ENCODE assay signal across 13 cellular contexts in the genomic region with DNA sequence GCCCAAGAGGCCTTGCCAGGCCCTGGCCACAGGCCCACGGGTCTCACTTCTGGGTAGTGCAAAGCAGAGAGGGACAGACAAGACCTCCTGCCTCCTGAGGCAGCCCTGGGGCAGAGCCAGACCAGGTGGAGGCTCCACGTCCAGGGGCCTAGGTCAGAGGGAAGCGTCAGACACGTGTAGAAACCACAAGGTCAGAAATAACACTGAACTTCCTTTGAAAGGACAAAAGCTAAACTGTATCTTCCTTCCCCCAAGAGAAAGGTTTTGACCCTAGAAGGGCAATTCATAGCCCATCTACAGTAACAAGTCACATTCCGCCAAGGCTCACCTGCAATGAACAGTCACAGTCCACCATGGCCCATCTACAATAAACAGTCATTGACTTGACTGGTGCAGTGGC. TPM values are rescaled to one million over a fixed set of nuclear protein-coding genes. Genes with fewer than 3 reads are reported as not detected.
DNase-seq lines count a peak whose midpoint lies in the region; ATAC-seq lines count a peak whose summit lies in the region.
"Had no signal": no experiment of that assay in that cellular context is flagged by ENCODE, and none has a peak within 500 bp of the region (broad histone marks: within the 10 kb centered on the region; RNA-seq: fewer than 3 reads in every experiment).

No MANE protein-coding gene starts in this region.

- H3K9ac ChIP-seq in neuronal stem cell (ENCODE audit: low read depth, low read length, poor library complexity) = no peak overlapping the region

- H2BK15ac ChIP-seq in neuronal stem cell (ENCODE audit: low read length) = no peak overlapping the region

- H2BK5ac ChIP-seq in neuronal stem cell (ENCODE audit: low read length) = no peak overlapping the region

- H3K9me3 ChIP-seq in neuronal stem cell (replicated peaks in 1 of 2; ENCODE audit: control insufficient read depth in 2 of 2, insufficient read depth in 1 of 2, low read depth in 1 of 2, low read length in 2 of 2) = peaks cover 0 to 9% of the 10 kb centered on the region in 2 donors

- peaks cover 2 to 11% of the 10 kb centered on the region in 2 donors for H3K4me1 ChIP-seq in neuronal stem cell (ENCODE audit: control insufficient read depth in 2 of 2, insufficient read depth in 1 of 2, low read depth in 1 of 2, low read length in 2 of 2)

- H3K14ac ChIP-seq in neuronal stem cell (ENCODE audit: low read length) = no peak overlapping the region

- H4K91ac ChIP-seq in neuronal stem cell (ENCODE audit: low read depth, low read length, poor library complexity) = no peak overlapping the region

- H3K18ac ChIP-seq in neuronal stem cell (ENCODE audit: low read length) = peak overlapping the region; percentile 67

- DNase-seq in neuronal stem cell (ENCODE audit: low spot score) (no peak), SIG-M5 treated with dmso at 0.1 percent for 504 hours (lab: John Stamatoyannopoulos, UW; ENCODE audit: unreplicated experiment) (no peak)
- no peak for DNase-seq in activated effector memory CD4-positive, alpha-beta T cell treated with Interleukin-2 at 50 U/mL for 16 hours
- DNase-seq: activated CD8-positive, alpha-beta memory T cell treated with anti-CD3 and anti-CD28 coated beads for 24 hours; CD4-positive, CD25-positive, alpha-beta regulatory T cell; effector memory CD4-positive, alpha-beta T cell; stimulated activated CD4-positive, alpha-beta T cell treated with anti-CD3 and anti-CD28 coated beads, Interleukin-12 subunit alpha, Interleukin-12 subunit beta, amount 100 ng/mL, for 4 hours had no signal

- ATAC-seq in GM18511 (IDR thresholded peaks at IDR 0.05; ENCODE audit: unreplicated experiment) (peak; percentile 76), GM21737 (IDR thresholded peaks at IDR 0.05; ENCODE audit: unreplicated experiment) (peak; percentile 71), HG03575 (IDR thresholded peaks at IDR 0.05; ENCODE audit: extremely low read depth, insufficient number of reproducible peaks, low FRiP score, unreplicated experiment) (peak; percentile 67), GM21360 (IDR thresholded peaks at IDR 0.05; ENCODE audit: unreplicated experiment) (no peak), HG03159 (IDR thresholded peaks at IDR 0.05; ENCODE audit: unreplicated experiment) (no peak)
- ATAC-seq: stimulated activated effector memory CD8-positive, alpha-beta T cell treated with anti-CD3 and anti-CD28 coated beads, Interleukin-12 subunit alpha, Interleukin-12 subunit beta, amount 100 ng/mL, for 72 hours had no signal

- peak overlapping the region; percentile 16 for H3K23ac ChIP-seq in neuronal stem cell (ENCODE audit: low read depth, low read length, poor library complexity)

- no peak overlapping the region for H2BK12ac ChIP-seq in neuronal stem cell (ENCODE audit: low read length)

- WGBS in neuronal stem cell (ENCODE audit: extremely low coverage in 2 of 2, insufficient read length in 2 of 2, insufficient replicate concordance in 1 of 2), 2 donors = no CpG with 5 or more reads among the region's 5 CpGs

- no peak overlapping the region for H3K4ac ChIP-seq in neuronal stem cell (ENCODE audit: low read length)

- H3K4me3 ChIP-seq in neuronal stem cell (ENCODE audit: low read length in 2 of 2) = no peak overlapping the region

- H3K36me3 ChIP-seq in neuronal stem cell (replicated peaks in 1 of 2; ENCODE audit: control insufficient read depth in 2 of 2, insufficient read depth in 2 of 2, low read length in 2 of 2) = peaks cover 38 to 46% of the 10 kb centered on the region in 2 donors

- H3K4me2 ChIP-seq in neuronal stem cell (ENCODE audit: insufficient read depth, low read length, poor library complexity, severe bottlenecking) = no peak overlapping the region

- no peak overlapping the region for H2AFZ ChIP-seq in neuronal stem cell (ENCODE audit: low read length)

- peaks cover 12% of the 10 kb centered on the region for H3K79me1 ChIP-seq in neuronal stem cell (ENCODE audit: low read depth, low read length)

- no peak overlapping the region for H4K8ac ChIP-seq in neuronal stem cell (ENCODE audit: low read depth, low read length)

- H2BK120ac ChIP-seq in neuronal stem cell (ENCODE audit: low read depth, low read length) = no peak overlapping the region

- no peaks in the 10 kb centered on the region for H3K27me3 ChIP-seq in neuronal stem cell (ENCODE audit: control insufficient read depth in 3 of 3, insufficient read depth in 3 of 3, low read depth in 1 of 3, low read length in 3 of 3)

- H2AK5ac ChIP-seq in neuronal stem cell (ENCODE audit: low read depth, low read length) = no peak overlapping the region

- H3K27ac ChIP-seq in neuronal stem cell (replicated peaks; ENCODE audit: low read length) = no peak overlapping the region

RNA-seq across cellular contexts. Expression of a gene that starts 17.9 kb away (rescaled TPM):
- 45.3 TPM for polyA plus RNA-seq in neuronal stem cell (2013, experiment 1 of 2)
- 48.1 TPM for polyA plus RNA-seq in neuronal stem cell (2013, experiment 2 of 2)
- polyA plus RNA-seq: CD4-positive, CD25-positive, alpha-beta regulatory T cell had no signal

Comparison
In these comparisons a context has a peak if more than half of its experiments do, and no peak if none do; other contexts are left out.
1. ATAC-seq: peak in GM18511 (single experiment), GM21737 (single experiment) and HG03575 (single experiment); none in GM21360 (single experiment) and HG03159 (single experiment).